6 cellular contexts compared by ENCODE assay signal in genomic region chr19:48403606-48404005, GRCh38. TPM values are rescaled to one million over a fixed set of nuclear protein-coding genes. Genes with fewer than 3 reads are reported as not detected.
A peak's percentile ranks its signal among the peaks of the same experiment; 100 is the strongest.
DNase-seq lines count a peak whose midpoint lies in the region; ATAC-seq, FAIRE-seq and TF ChIP-seq lines count a peak whose summit lies in the region.

No MANE protein-coding gene starts in this region.

- WGBS in esophagus squamous epithelium, 2 donors: 0 to 60% methylated on average over 1 to 2 of the region's 3 CpGs

- no peak overlapping the region for H3K27ac Mint-ChIP-seq in chondrocyte (ENCODE audit: unreplicated experiment)

- peaks cover 11% of the 10 kb centered on the region for H3K4me1 Mint-ChIP-seq in chondrocyte (ENCODE audit: low read depth)

- peaks cover 2% of the 10 kb centered on the region for H3K36me3 Mint-ChIP-seq in chondrocyte (ENCODE audit: low read depth)

- no peak for ATAC-seq in HCT116

- peaks cover 66% of the 10 kb centered on the region for H3K79me2 ChIP-seq in HCT116 (ENCODE audit: insufficient read depth, low read length)

- CTCF ChIA-PET in HCT116 (lab: Charles Lee): interaction anchor here (1.3 kb wide), 1 partner anchor 13 kb away, joined by 6 read pairs; the partner anchor contains the start of gene KDELR1

- POLR2A ChIA-PET in HCT116 (lab: Charles Lee): interaction anchor here (1.4 to 1.6 kb wide), 2 partner anchors 12 to 49 kb away, joined by 3 to 4 read pairs; partner anchors contain the start of gene KDELR1

- H3K9ac ChIP-seq in HCT116 (ENCODE audit: low read length): no peak overlapping the region

- H3K36me3 ChIP-seq in HCT116 (ENCODE audit: control insufficient read depth in 1 of 2, insufficient read depth in 2 of 2, low read length in 2 of 2): peaks cover 0 to 9% of the 10 kb centered on the region in 2 experiments; a peak in 1 of 4 replicates
- no peaks in the 10 kb centered on the region for H3K36me3 ChIP-seq in esophagus squamous epithelium

- no peak overlapping the region for H3K4me3 ChIP-seq in HCT116 (replicated peaks in 1 of 2; ENCODE audit: low read depth in 1 of 2, low read length in 2 of 2)
- no peak overlapping the region for H3K4me3 ChIP-seq in esophagus squamous epithelium

- peak; percentile 81 for DNase-seq in D721Med (ENCODE audit: insufficient read length, low spot score)
- no peak for DNase-seq in HCT116 (ENCODE audit: low read depth, low spot score)
- DNase-seq in SKM-1 (lab: John Stamatoyannopoulos, UW; ENCODE audit: unreplicated experiment): peak; percentile 12
- peak; percentile 73 for DNase-seq in foreskin melanocyte
- DNase-seq in chondrocyte (ENCODE audit: low spot score): no peak
- DNase-seq in esophagus squamous epithelium (lab: John Stamatoyannopoulos, UW): no peak

- TF ChIP-seq POLR2A in HCT116 (IDR thresholded peaks at IDR 0.05; ENCODE audit: borderline replicate concordance, extremely low read depth, insufficient read depth, insufficient read length) (no peak), esophagus squamous epithelium (IDR thresholded peaks at IDR 0.05) (no peak)

- no peak overlapping the region for H2AFZ ChIP-seq in HCT116 (ENCODE audit: low read depth, low read length, poor library complexity, severe bottlenecking)

- no peak overlapping the region for H3K27ac ChIP-seq in HCT116 (ENCODE audit: low read depth, low read length)
- H3K27ac ChIP-seq in esophagus squamous epithelium: no peak overlapping the region

- H3K4me1 ChIP-seq in HCT116 (ENCODE audit: control insufficient read depth in 1 of 2, insufficient read depth in 2 of 2, low read length in 2 of 2) (peaks cover 13 to 35% of the 10 kb centered on the region in 2 experiments), esophagus squamous epithelium (peaks cover 0 to 6% (median 0%) of the 10 kb centered on the region in 3 donors)

- H3K4me2 ChIP-seq in HCT116 (ENCODE audit: low read length): no peak overlapping the region

- BruUV-seq in HCT116 (replicated peaks; lab: Mats Ljungman, UMichigan): no TSS peak

- H3K27me3 ChIP-seq in HCT116 (ENCODE audit: insufficient read depth, low read length) (no peaks in the 10 kb centered on the region), esophagus squamous epithelium (peaks cover 0 to 30% (median 0%) of the 10 kb centered on the region in 4 donors)

- H3K27me3 Mint-ChIP-seq in chondrocyte (ENCODE audit: low read depth): no peaks in the 10 kb centered on the region

- no peaks in the 10 kb centered on the region for H3K9me2 ChIP-seq in HCT116 (ENCODE audit: insufficient read depth)

- TF ChIP-seq CTCF in D721Med (IDR thresholded peaks at IDR 0.05; ENCODE audit: insufficient read depth, missing control alignments) (no peak), HCT116 (IDR thresholded peaks at IDR 0.05 in 2 of 3, conservative IDR thresholded peaks at IDR 0.05 in 1 of 3; ENCODE audit: borderline replicate concordance in 1 of 3, insufficient read depth in 1 of 3, low read depth in 2 of 3, low read length in 2 of 3) (no peak), chondrocyte (IDR thresholded peaks at IDR 0.05) (no peak), esophagus squamous epithelium (IDR thresholded peaks at IDR 0.05) (no peak)

- no peaks in the 10 kb centered on the region for H4K20me1 ChIP-seq in HCT116 (ENCODE audit: insufficient read depth)

- peaks cover 2% of the 10 kb centered on the region for H3K9me3 Mint-ChIP-seq in chondrocyte (ENCODE audit: low read depth)

- no peak for FAIRE-seq in D721Med (lab: Jason Lieb, UNC)

- no peak for TF ChIP-seq RAD21 in HCT116 (IDR thresholded peaks at IDR 0.05; ENCODE audit: low read depth)

- RAD21 ChIA-PET in HCT116 (lab: Charles Lee; ENCODE audit: low non-redundant PET in 1 of 2, low total read pairs in 2 of 2, uncharacterized antibody in 2 of 2, unreplicated experiment in 2 of 2): no interaction called here

- H3K9me3 ChIP-seq in HCT116 (ENCODE audit: control insufficient read depth in 1 of 2, insufficient read depth in 1 of 2, low read depth in 1 of 2, low read length in 2 of 2) (no peaks in the 10 kb centered on the region), esophagus squamous epithelium (no peaks in the 10 kb centered on the region)

- intact Hi-C loops in HCT116 (cut with micrococcal nuclease): no loop called here
- intact Hi-C loops in esophagus squamous epithelium (cut with DNase I): no loop called here

- H3K4me3 Mint-ChIP-seq in chondrocyte (ENCODE audit: unreplicated experiment): no peak overlapping the region

TF ChIP-seq in HCT116, 20 proteins besides CTCF, POLR2A, EP300 and RAD21:
- TF ChIP-seq POLR2AphosphoS5 (IDR thresholded peaks at IDR 0.05; ENCODE audit: low read depth, low read length): 0 out of 2 replicates have a peak, but pooled peaks have one; percentile 19
- no peak for TF ChIP-seq ZNF274 (IDR thresholded peaks at IDR 0.05; ENCODE audit: low read depth, low read length)

RNA-seq across cellular contexts. Expression of gene GRIN2D, which starts 10.1 kb away (rescaled TPM):
- total RNA-seq in HCT116 (2021; ENCODE audit: unreplicated experiment): 26.2 TPM
- polyA plus RNA-seq in HCT116 (2012): 25.2 and 27.0 TPM in 2 replicates
- total RNA-seq in chondrocyte: 2.4 to 5.1 TPM (median 4.9 TPM) in 3 replicates
- total RNA-seq in esophagus squamous epithelium: under 1 TPM; 0.09 to 0.47 (median 0.15) TPM

RNA-seq across cellular contexts. Expression of gene KDELR1, which starts 12.3 kb away (rescaled TPM):
- 212 TPM for total RNA-seq in HCT116 (2021; ENCODE audit: unreplicated experiment)
- 235 and 236 TPM in 2 replicates for polyA plus RNA-seq in HCT116 (2012)
- total RNA-seq in chondrocyte: 251 to 261 TPM (median 251 TPM) in 3 replicates
- total RNA-seq in esophagus squamous epithelium: 10 to 100 TPM; 63.5 to 87.4 (median 70.2) TPM

RNA-seq across cellular contexts. Expression of gene SYNGR4, which starts 39.4 kb away (rescaled TPM):
- total RNA-seq in HCT116 (2021; ENCODE audit: unreplicated experiment) (0.49 TPM), chondrocyte (not detected in 3 replicates), esophagus squamous epithelium (not detected)
- polyA plus RNA-seq in HCT116 (2012): 0.44 and 0.62 TPM in 2 replicates

RNA-seq across cellular contexts. Expression of gene TMEM143, which starts 39.9 kb away (rescaled TPM):
- total RNA-seq in HCT116 (2021; ENCODE audit: unreplicated experiment) (13.2 TPM), chondrocyte (5.4 to 14.0 TPM (median 10.1 TPM) in 3 replicates), esophagus squamous epithelium (1 to 10 TPM; 3.2 to 9.3 (median 6.2) TPM)
- polyA plus RNA-seq in HCT116 (2012): 10.1 and 10.6 TPM in 2 replicates

RNA-seq across cellular contexts. Expression of gene GRWD1, which starts 42.2 kb away (rescaled TPM):
- 64.8 TPM for total RNA-seq in HCT116 (2021; ENCODE audit: unreplicated experiment)
- polyA plus RNA-seq in HCT116 (2012): 25.1 and 25.5 TPM in 2 replicates
- 20.7 to 31.8 TPM (median 23.6 TPM) in 3 replicates for total RNA-seq in chondrocyte
- 10 to 100 TPM; 33.0 to 43.9 (median 34.6) TPM for total RNA-seq in esophagus squamous epithelium

Comparison
In these comparisons a context has a peak if more than half of its experiments do, and no peak if none do; other contexts are left out.
1. DNase-seq: peak in D721Med (single experiment), SKM-1 (single experiment) and foreskin melanocyte (single experiment); none in HCT116 (single experiment), chondrocyte (single experiment) and esophagus squamous epithelium (single experiment).